In the genomic region with DNA sequence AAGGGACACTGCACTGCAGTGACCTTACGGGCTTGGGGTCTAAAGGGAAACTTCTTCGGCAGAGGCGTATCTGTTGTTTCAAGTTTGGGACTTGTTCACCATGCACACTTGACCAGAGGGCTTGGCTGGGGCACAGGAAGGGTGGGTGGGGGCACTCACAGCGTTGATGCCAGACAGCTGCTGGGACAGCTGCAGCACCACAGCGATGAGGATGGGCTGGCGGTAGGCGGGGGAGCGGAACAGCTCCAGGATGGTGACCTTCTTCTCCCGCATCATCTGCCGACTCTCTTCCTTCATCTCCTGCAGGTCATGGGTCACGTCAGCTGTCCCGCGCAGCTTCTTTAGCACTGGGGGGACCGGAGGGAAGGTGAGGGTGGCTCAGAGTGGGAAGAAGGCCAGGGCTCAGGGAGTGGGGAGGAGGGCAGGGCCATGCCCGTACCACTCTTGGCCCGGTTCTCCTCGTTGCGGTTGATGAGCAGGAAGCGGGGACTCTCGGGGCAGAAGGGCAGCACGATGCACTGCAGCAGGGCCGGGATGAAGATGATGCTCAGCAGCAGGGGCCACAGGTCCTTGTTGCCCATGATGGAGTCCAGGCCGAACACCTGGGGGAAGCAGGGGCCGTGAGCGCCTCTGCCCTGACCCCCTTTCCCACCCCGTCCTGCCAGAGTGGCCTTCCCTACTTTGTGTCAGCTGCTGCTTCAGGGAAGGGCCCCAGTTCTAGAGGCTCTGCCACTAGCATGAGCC, we compare ENCODE assay signal across 14 cellular contexts. TPM values are rescaled to one million over a fixed set of nuclear protein-coding genes. Genes with fewer than 3 reads are reported as not detected.
DNase-seq lines count a peak whose midpoint lies in the region; ATAC-seq and TF ChIP-seq lines count a peak whose summit lies in the region.
"Had no signal": no experiment of that assay in that cellular context is flagged by ENCODE, and none has a peak within 500 bp of the region (broad histone marks: within the 10 kb centered on the region; RNA-seq: fewer than 3 reads in every experiment).

No MANE protein-coding gene starts in this region.

- peaks cover 0 to 52% (median 9%) of the 10 kb centered on the region in 9 donors for H3K36me3 ChIP-seq in heart right ventricle

- no peak overlapping the region for H3K4me3 Mint-ChIP-seq in activated CD4-positive, alpha-beta memory T cell treated with anti-CD3 and anti-CD28 coated beads for 36 hours
- H3K4me3 Mint-ChIP-seq in stimulated activated naive B cell treated with anti-CD40 and anti-IgM and Interleukin-4, amounts not matched to agents 10 μg/mL and 1 μg/mL and 100 μg/mL, for 72 hours: peak overlapping the region; percentile 47 to 50

- no peak for TF ChIP-seq CTCF in heart right ventricle (IDR thresholded peaks at IDR 0.05)

- no peaks in the 10 kb centered on the region for H3K27me3 ChIP-seq in heart right ventricle

- H3K4me3 ChIP-seq in heart right ventricle: no peak overlapping the region
- H3K4me3 ChIP-seq: lung, SK-N-MC had no signal

- intact Hi-C loops in cardiac septum (cut with DNase I) (no loop called here), heart right ventricle (cut with DNase I) (loop anchor here in 5 of 10 donors (5.0 to 10.0 kb wide), 3 partner anchors 33 to 165 kb away; partner anchors contain the start of genes C1orf50 (in 1 of the 5) and P3H1 (in 1 of the 5))
- intact Hi-C loops in activated CD4-positive, alpha-beta memory T cell treated with anti-CD3 and anti-CD28 coated beads for 36 hours (cut with micrococcal nuclease): loop anchor here (10.0 kb wide), 3 partner anchors 115 to 595 kb away; partner anchors contain the start of genes ELOVL1, ERMAP, FOXJ3 and SVBP

- 91 to 93% methylated on average over 26 of the region's 26 CpGs for WGBS in heart right ventricle, 2 donors

- H3K27ac ChIP-seq in heart right ventricle: no peak overlapping the region
- H3K27ac ChIP-seq: KMS-11, SK-N-MC had no signal

- DNase-seq in cardiac septum (ENCODE audit: low spot score) (peak; percentile 68), heart right ventricle (no peak), mesenteric fat pad (ENCODE audit: low spot score) (peak; percentile 72), germinal center (ENCODE audit: low spot score) (no peak), NCI-H69 (lab: John Stamatoyannopoulos, UW) (no peak)
- no peak for DNase-seq in activated CD4-positive, alpha-beta memory T cell treated with anti-CD3 and anti-CD28 coated beads for 36 hours
- DNase-seq in stimulated activated naive B cell treated with anti-CD40 and anti-IgM and Interleukin-4, amounts not matched to agents 10 μg/mL and 1 μg/mL and 100 μg/mL, for 72 hours: no peak
- DNase-seq: activated CD4-positive, alpha-beta T cell treated with anti-CD3 and anti-CD28 coated beads for 4 hours; amygdala; NCI-H187 treated with DMSO at 0.1 percent for 48 hours had no signal

- POLR2A ChIA-PET in activated CD4-positive, alpha-beta memory T cell treated with anti-CD3 and anti-CD28 coated beads for 36 hours (lab: Charles Lee): no interaction called here

- peaks cover 0 to 53% (median 23%) of the 10 kb centered on the region in 9 donors for H3K4me1 ChIP-seq in heart right ventricle

- peaks cover 55% of the 10 kb centered on the region for H3K4me1 Mint-ChIP-seq in activated CD4-positive, alpha-beta memory T cell treated with anti-CD3 and anti-CD28 coated beads for 36 hours (ENCODE audit: low read depth)
- H3K4me1 Mint-ChIP-seq in stimulated activated naive B cell treated with anti-CD40 and anti-IgM and Interleukin-4, amounts not matched to agents 10 μg/mL and 1 μg/mL and 100 μg/mL, for 72 hours: peaks cover 72 to 91% of the 10 kb centered on the region in 2 donors

- no peaks in the 10 kb centered on the region for H3K27me3 Mint-ChIP-seq in activated CD4-positive, alpha-beta memory T cell treated with anti-CD3 and anti-CD28 coated beads for 36 hours
- no peaks in the 10 kb centered on the region for H3K27me3 Mint-ChIP-seq in stimulated activated naive B cell treated with anti-CD40 and anti-IgM and Interleukin-4, amounts not matched to agents 10 μg/mL and 1 μg/mL and 100 μg/mL, for 72 hours

- CTCF ChIA-PET in activated CD4-positive, alpha-beta memory T cell treated with anti-CD3 and anti-CD28 coated beads for 36 hours (lab: Charles Lee): no interaction called here

- peaks cover 63% of the 10 kb centered on the region for H3K36me3 Mint-ChIP-seq in activated CD4-positive, alpha-beta memory T cell treated with anti-CD3 and anti-CD28 coated beads for 36 hours
- peaks cover 57 to 82% of the 10 kb centered on the region in 2 donors for H3K36me3 Mint-ChIP-seq in stimulated activated naive B cell treated with anti-CD40 and anti-IgM and Interleukin-4, amounts not matched to agents 10 μg/mL and 1 μg/mL and 100 μg/mL, for 72 hours

- no peaks in the 10 kb centered on the region for H3K9me3 ChIP-seq in heart right ventricle

- ATAC-seq in heart right ventricle: no peak
- no peak for ATAC-seq in stimulated activated naive B cell treated with anti-CD40 and anti-IgM and Interleukin-4, amounts not matched to agents 10 μg/mL and 1 μg/mL and 100 μg/mL, for 72 hours (replicated peaks)
- no peak for ATAC-seq in GM19023 (IDR thresholded peaks at IDR 0.05; ENCODE audit: unreplicated experiment)

- no peaks in the 10 kb centered on the region for H3K9me3 Mint-ChIP-seq in activated CD4-positive, alpha-beta memory T cell treated with anti-CD3 and anti-CD28 coated beads for 36 hours
- H3K9me3 Mint-ChIP-seq in stimulated activated naive B cell treated with anti-CD40 and anti-IgM and Interleukin-4, amounts not matched to agents 10 μg/mL and 1 μg/mL and 100 μg/mL, for 72 hours: no peaks in the 10 kb centered on the region

- peak overlapping the region; percentile 57 for H3K27ac Mint-ChIP-seq in activated CD4-positive, alpha-beta memory T cell treated with anti-CD3 and anti-CD28 coated beads for 36 hours
- H3K27ac Mint-ChIP-seq in stimulated activated naive B cell treated with anti-CD40 and anti-IgM and Interleukin-4, amounts not matched to agents 10 μg/mL and 1 μg/mL and 100 μg/mL, for 72 hours: peak overlapping the region; percentile 96

RNA-seq across cellular contexts. Expression of gene SLC2A1, which starts 29.1 kb away (rescaled TPM):
- 31.9 TPM for total RNA-seq in cardiac septum
- total RNA-seq in heart right ventricle: 10 to 100 TPM in 9 of 10 donors, 1 to 10 TPM in 1; 8.2 to 63.7 (median 28.9) TPM
- 10 to 100 TPM in 1 of 2 donors, 1 to 10 TPM in 1; 6.7 to 98.7 TPM for polyA plus RNA-seq in heart right ventricle
- 10 to 100 TPM; 67.6 to 73.6 TPM for total RNA-seq in activated CD4-positive, alpha-beta memory T cell treated with anti-CD3 and anti-CD28 coated beads for 36 hours
- 16.3 TPM for total RNA-seq in mesenteric fat pad

Comparison
In these comparisons a context has a peak if more than half of its experiments do, and no peak if none do; other contexts are left out.
1. DNase-seq: peak in cardiac septum (single experiment) and mesenteric fat pad (single experiment); none in heart right ventricle (0 of 2), activated CD4-positive, alpha-beta memory T cell treated with anti-CD3 and anti-CD28 coated beads for 36 hours (single experiment), stimulated activated naive B cell treated with anti-CD40 and anti-IgM and Interleukin-4, amounts not matched to agents 10 μg/mL and 1 μg/mL and 100 μg/mL, for 72 hours (single experiment), germinal center (single experiment) and NCI-H69 (single experiment).